8 cellular contexts compared by ENCODE assay signal in genomic region chr3:48898383-48899234, GRCh38.
DNase-seq lines count a peak whose midpoint lies in the region; ATAC-seq and TF ChIP-seq lines count a peak whose summit lies in the region.

SLC25A20 (minus strand) TSS chr3:48898882; CDS start chr3:48898794, 88 bp downstream.

- H3K4me3 Mint-ChIP-seq in nephron progenitor cell = peak within 1 kb of the TSS; percentile 91
- peak within 1 kb of the TSS; percentile 94 for H3K4me3 Mint-ChIP-seq in stimulated activated naive CD8-positive, alpha-beta T cell treated with anti-CD3 and anti-CD28 coated beads, Interleukin-15, Interleukin-2, amounts not matched to agents 100 ng/mL and 50 ng/mL, for 24 hours

- no peaks in the 10 kb centered on the region for H3K27me3 Mint-ChIP-seq in nephron progenitor cell (ENCODE audit: low read depth, poor library complexity)
- H3K27me3 Mint-ChIP-seq in stimulated activated naive CD8-positive, alpha-beta T cell treated with anti-CD3 and anti-CD28 coated beads, Interleukin-15, Interleukin-2, amounts not matched to agents 100 ng/mL and 50 ng/mL, for 24 hours = no peaks in the 10 kb centered on the region

- CTCF ChIA-PET in RWPE1 (lab: Yijun Ruan, JAX) = interaction anchor here (0.9 kb wide), 1 partner anchor 38 kb away, joined by 3 read pairs; no protein-coding TSS in a partner anchor

- H3K36me3 Mint-ChIP-seq in nephron progenitor cell (ENCODE audit: low read depth) = no peaks in the 10 kb centered on the region
- H3K36me3 Mint-ChIP-seq in stimulated activated naive CD8-positive, alpha-beta T cell treated with anti-CD3 and anti-CD28 coated beads, Interleukin-15, Interleukin-2, amounts not matched to agents 100 ng/mL and 50 ng/mL, for 24 hours (ENCODE audit: low read depth) = no peaks in the 10 kb centered on the region

- TF ChIP-seq CTCF in RWPE1 (conservative IDR thresholded peaks at IDR 0.05; ENCODE audit: low read depth) = no peak
- no peak for TF ChIP-seq CTCF in nephron progenitor cell (IDR thresholded peaks at IDR 0.05)

- peak; percentile 52 for DNase-seq in DMS114 treated with DMSO at 0.1 percent for 48 hours (lab: John Stamatoyannopoulos, UW; ENCODE audit: unreplicated experiment)
- peak; percentile 94 for DNase-seq in HuH-7 (ENCODE audit: low spot score)
- DNase-seq in RWPE1 (ENCODE audit: low spot score) = peak; percentile 87
- DNase-seq in activated T-helper 9 cell treated with anti-CD3 and anti-CD28 coated beads, Interleukin-2, amount 50 U/mL, for 16 hours (ENCODE audit: low read depth) = peak; percentile 87
- peak; percentile 81 for DNase-seq in fibroblast of the conjunctiva (ENCODE audit: low read depth)
- DNase-seq in nephron progenitor cell = peak; percentile 87

- H3K4me1 Mint-ChIP-seq in nephron progenitor cell = peaks cover 38% of the 10 kb centered on the region
- peaks cover 39% of the 10 kb centered on the region for H3K4me1 Mint-ChIP-seq in stimulated activated naive CD8-positive, alpha-beta T cell treated with anti-CD3 and anti-CD28 coated beads, Interleukin-15, Interleukin-2, amounts not matched to agents 100 ng/mL and 50 ng/mL, for 24 hours (ENCODE audit: low read depth)

- H3K27ac Mint-ChIP-seq in nephron progenitor cell = peak within 1 kb of the TSS; percentile 23
- H3K27ac Mint-ChIP-seq in stimulated activated naive CD8-positive, alpha-beta T cell treated with anti-CD3 and anti-CD28 coated beads, Interleukin-15, Interleukin-2, amounts not matched to agents 100 ng/mL and 50 ng/mL, for 24 hours = peak within 1 kb of the TSS; percentile 96

- H3K27ac ChIP-seq in RWPE1 = peak within 1 kb of the TSS; percentile 79

- POLR2A ChIA-PET in RWPE1 (lab: Yijun Ruan, JAX; ENCODE audit: low non-redundant PET) = no interaction called here

- peak; percentile 79 for ATAC-seq in GM21447 (IDR thresholded peaks at IDR 0.05; ENCODE audit: unreplicated experiment)

- no peaks in the 10 kb centered on the region for H3K9me3 Mint-ChIP-seq in nephron progenitor cell
- no peaks in the 10 kb centered on the region for H3K9me3 Mint-ChIP-seq in stimulated activated naive CD8-positive, alpha-beta T cell treated with anti-CD3 and anti-CD28 coated beads, Interleukin-15, Interleukin-2, amounts not matched to agents 100 ng/mL and 50 ng/mL, for 24 hours

Comparison
In these comparisons a context has a peak if more than half of its experiments do, and no peak if none do; other contexts are left out.
1. Peak in every context shown above with its lines: DNase-seq, ATAC-seq and H3K27ac ChIP-seq.